Comparison of ENCODE assay signal across 1 cellular context in genomic region chr9:121325387-121325786, GRCh38.
TF ChIP-seq lines count a peak whose summit lies in the region.

No MANE protein-coding gene starts in this region.

TF ChIP-seq in GM23338, 12 proteins besides CTCF, POLR2A, EP300 and RAD21 (continued from another document):
- TF ChIP-seq ZNF462 (CRISPR knock-in tag; IDR thresholded peaks at IDR 0.05) (no peak), POLR2AphosphoS5 (IDR thresholded peaks at IDR 0.05; ENCODE audit: low read depth) (no peak), REST (IDR thresholded peaks at IDR 0.05; ENCODE audit: unreplicated experiment) (no peak)
